ENCODE assay signal across 2 cellular contexts in the genomic region with DNA sequence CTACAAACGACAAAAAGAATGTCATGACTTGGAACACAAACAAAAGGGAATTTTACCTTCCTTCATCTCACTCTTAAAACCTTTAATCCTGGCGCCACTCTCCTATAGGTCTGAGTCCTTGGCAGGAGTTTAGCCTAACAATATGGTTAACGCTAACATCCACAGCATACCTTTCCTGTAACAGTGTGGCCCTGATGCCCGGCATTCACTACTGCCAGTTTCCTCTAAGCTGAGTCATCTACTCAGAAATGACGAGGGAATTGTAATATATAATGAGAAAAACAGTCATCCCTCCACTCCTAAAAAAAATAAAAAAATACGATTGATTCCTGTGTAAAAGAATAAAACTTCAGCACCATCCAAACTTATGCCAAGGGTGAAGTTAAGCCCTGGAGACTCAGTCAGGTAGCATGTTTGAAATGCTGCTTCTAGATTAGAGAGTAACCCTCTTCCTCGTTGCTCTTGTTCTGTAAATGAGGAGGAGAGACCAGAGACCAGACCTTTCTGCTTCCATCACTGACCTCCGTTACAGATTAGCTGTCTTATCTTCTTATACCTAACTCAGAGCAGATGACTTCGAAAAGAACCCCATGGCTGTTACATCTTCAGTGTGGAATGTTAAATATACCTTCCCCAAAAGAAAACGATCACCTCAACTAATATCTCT.
TF ChIP-seq lines count a peak whose summit lies in the region.

No MANE protein-coding gene starts in this region.

TF ChIP-seq in H1, 55 proteins besides CTCF, POLR2A, EP300 and RAD21:
- TF ChIP-seq ATF3 (IDR thresholded peaks at IDR 0.05; ENCODE audit: insufficient read depth, low read depth, low read length) = no peak
- no peak for TF ChIP-seq MAFK (IDR thresholded peaks at IDR 0.05; ENCODE audit: low read depth, low read length)
- TF ChIP-seq POU5F1 (IDR thresholded peaks at IDR 0.05; ENCODE audit: low read depth, low read length) = no peak
- TF ChIP-seq CTBP2 (IDR thresholded peaks at IDR 0.05; ENCODE audit: borderline replicate concordance, insufficient read depth, insufficient read length, low read length) = no peak
- no peak for TF ChIP-seq SIN3A (conservative IDR thresholded peaks at IDR 0.05 in 1 of 2, IDR thresholded peaks at IDR 0.05 in 1 of 2; ENCODE audit: low read depth in 1 of 2, low read length in 2 of 2)
- TF ChIP-seq EGR1 (IDR thresholded peaks at IDR 0.05; ENCODE audit: borderline replicate concordance, low read depth, low read length) = no peak
- no peak for TF ChIP-seq GABPA (IDR thresholded peaks at IDR 0.05; ENCODE audit: borderline replicate concordance, insufficient read depth, low read length)
- no peak for TF ChIP-seq ASH2L (IDR thresholded peaks at IDR 0.05; ENCODE audit: low read length)
TF ChIP-seq in H1: peak in this region for 0.

TF ChIP-seq in HepG2, 621 proteins besides CTCF, POLR2A, EP300 and RAD21:
- TF ChIP-seq PHB2 (IDR thresholded peaks at IDR 0.05; ENCODE audit: partially characterized antibody) (no peak), ZNF564 (CRISPR knock-in tag; IDR thresholded peaks at IDR 0.05) (no peak), TOPORS (CRISPR knock-in tag; IDR thresholded peaks at IDR 0.05) (no peak)
